24 cellular contexts compared by ENCODE assay signal in the genomic region with DNA sequence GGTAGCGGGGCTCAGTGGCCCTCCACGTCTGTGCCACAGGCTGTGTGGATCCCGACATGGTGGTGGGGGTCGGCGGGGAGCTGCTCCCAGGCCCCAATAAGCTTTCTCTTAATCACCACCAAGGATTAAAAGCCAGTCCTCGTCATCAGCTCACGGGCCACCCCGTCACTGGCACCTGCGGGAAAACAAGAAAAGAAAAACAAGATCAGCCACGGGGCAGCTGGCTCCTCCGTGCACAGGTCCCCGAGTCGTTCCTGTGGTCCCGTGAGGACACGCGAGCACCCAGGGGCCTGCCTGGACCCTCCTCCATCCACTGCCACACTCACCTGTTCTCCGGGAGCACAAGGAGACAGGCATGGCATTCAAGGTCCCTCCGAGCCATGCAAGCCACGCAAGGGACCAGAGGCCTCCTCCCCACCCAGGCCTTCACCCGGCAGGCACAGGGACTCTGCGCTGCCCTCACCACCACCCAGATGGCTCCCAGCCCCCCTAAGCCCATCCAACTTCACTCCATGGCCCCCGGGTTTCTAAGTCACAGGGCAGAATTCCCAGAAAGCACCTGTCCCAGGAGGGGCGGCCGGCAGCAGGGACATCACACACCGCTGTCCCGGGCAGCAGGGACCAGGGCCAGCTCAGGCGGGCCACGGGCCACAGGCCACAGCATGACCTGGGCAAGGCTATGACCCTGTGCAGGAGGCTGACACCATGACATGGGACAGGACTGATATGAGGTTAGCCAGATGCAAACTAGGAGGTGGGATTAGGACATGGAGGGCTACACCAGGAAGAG.
DNase-seq lines count a peak whose midpoint lies in the region; ATAC-seq and TF ChIP-seq lines count a peak whose summit lies in the region.
"Had no signal": no experiment of that assay in that cellular context is flagged by ENCODE, and none has a peak within 500 bp of the region (broad histone marks: within the 10 kb centered on the region; RNA-seq: fewer than 3 reads in every experiment).

No MANE protein-coding gene starts in this region.

- no peak overlapping the region for H4K91ac ChIP-seq in IMR-90 (ENCODE audit: insufficient read depth, low read depth, low read length)

- POLR2A ChIA-PET in Caco-2 (lab: Charles Lee): no interaction called here
- POLR2A ChIA-PET in IMR-90 (lab: Charles Lee; ENCODE audit: unreplicated experiment): no interaction called here

- TF ChIP-seq EP300 in sigmoid colon (IDR thresholded peaks at IDR 0.05): no peak

- H4K5ac ChIP-seq in IMR-90 (ENCODE audit: low read depth, low read length): no peak overlapping the region

- no peaks in the 10 kb centered on the region for H3K27me3 Mint-ChIP-seq in Caco-2 (ENCODE audit: insufficient read depth, unreplicated experiment)
- H3K27me3 Mint-ChIP-seq in effector memory CD8-positive, alpha-beta T cell: no peaks in the 10 kb centered on the region
- H3K27me3 Mint-ChIP-seq: dendritic cell treated with granulocyte-macrophage colony-stimulating factor and Interleukin-4, amounts not matched to agents 40 ng/mL and 50 ng/mL, for 4 days; IgD-negative memory B cell; stimulated activated naive CD8-positive, alpha-beta T cell treated with anti-CD3 and anti-CD28 coated beads, Interleukin-15, amount 100 ng/mL, for 72 hours had no signal

- DNase-seq in Caco-2 (no peak), IMR-90 (no peak), sigmoid colon (no peak), NCI-H2029 treated with DMSO at 0.1 percent for 48 hours (lab: John Stamatoyannopoulos, UW) (no peak), foreskin melanocyte (no peak)
- DNase-seq in effector memory CD8-positive, alpha-beta T cell: no peak
- DNase-seq: activated CD4-positive, alpha-beta T cell treated with anti-CD3 and anti-CD28 coated beads, Interleukin-2, amount 50 U/mL, for 48 hours; activated gamma-delta T cell; adrenal gland; foreskin fibroblast; immature natural killer cell; left ventricle myocardium superior; NCI-H1436 treated with DMSO at 0.1 percent for 48 hours; NCI-H2171; NCI-H526; stimulated activated CD4-positive, alpha-beta T cell treated with anti-CD3 and anti-CD28 coated beads, Interleukin-4, amount 100 ng/mL, for 24 hours; stimulated activated naive CD8-positive, alpha-beta T cell treated with anti-CD3 and anti-CD28 coated beads, Interleukin-15, amount 100 ng/mL, for 72 hours; transverse colon had no signal

- no peak overlapping the region for H3K4ac ChIP-seq in IMR-90 (ENCODE audit: low read depth, low read length)

- no peak overlapping the region for H2BK5ac ChIP-seq in IMR-90 (ENCODE audit: low read depth, low read length, poor library complexity, severe bottlenecking)

- in situ Hi-C loops in IMR-90 (cut with MboI; ENCODE audit: low sequenced_read_pairs): no loop called here

- H3K27ac Mint-ChIP-seq in Caco-2 (ENCODE audit: unreplicated experiment): peak overlapping the region; percentile 61
- peak overlapping the region; percentile 82 to 94 for H3K27ac Mint-ChIP-seq in effector memory CD8-positive, alpha-beta T cell
- H3K27ac Mint-ChIP-seq: dendritic cell treated with granulocyte-macrophage colony-stimulating factor and Interleukin-4, amounts not matched to agents 40 ng/mL and 50 ng/mL, for 4 days; WTC11 had no signal

- peaks cover 29 to 94% of the 10 kb centered on the region in 2 experiments for H3K79me1 ChIP-seq in IMR-90 (ENCODE audit: low read depth in 1 of 2, low read length in 2 of 2)

- no peak overlapping the region for H3K9ac ChIP-seq in IMR-90 (ENCODE audit: low read depth, low read length)

- H3K27me3 ChIP-seq in Caco-2 (replicated peaks; ENCODE audit: control insufficient read depth, insufficient read depth, low read length) (no peaks in the 10 kb centered on the region), IMR-90 (ENCODE audit: control insufficient read depth, insufficient read depth, low read length) (no peaks in the 10 kb centered on the region), sigmoid colon (no peaks in the 10 kb centered on the region)
- H3K27me3 ChIP-seq: adrenal gland, transverse colon had no signal

- BruUV-seq in Caco-2 (replicated peaks; lab: Mats Ljungman, UMichigan) (no TSS peak), IMR-90 (replicated peaks; lab: Mats Ljungman, UMichigan) (no TSS peak)

- H3K27ac ChIP-seq in IMR-90 (ENCODE audit: insufficient read depth, low read length) (no peak overlapping the region), sigmoid colon (peak overlapping the region in 3 of 4 donors; percentile 67 to 81 (median 73))
- H3K27ac ChIP-seq: adrenal gland, transverse colon had no signal

- H3K9me3 Mint-ChIP-seq in Caco-2 (ENCODE audit: unreplicated experiment): no peaks in the 10 kb centered on the region
- H3K9me3 Mint-ChIP-seq in effector memory CD8-positive, alpha-beta T cell: no peaks in the 10 kb centered on the region
- H3K9me3 Mint-ChIP-seq: dendritic cell treated with granulocyte-macrophage colony-stimulating factor and Interleukin-4, amounts not matched to agents 40 ng/mL and 50 ng/mL, for 4 days; IgD-negative memory B cell; immature natural killer cell; stimulated activated naive CD8-positive, alpha-beta T cell treated with anti-CD3 and anti-CD28 coated beads, Interleukin-15, amount 100 ng/mL, for 72 hours; WTC11 had no signal

- H3K4me3 ChIP-seq in Caco-2 (ENCODE audit: low read depth, low read length): no peak overlapping the region
- H3K4me3 ChIP-seq in IMR-90 (ENCODE audit: insufficient read depth, low read depth, low read length): no peak overlapping the region
- H3K4me3 ChIP-seq in sigmoid colon: no peak overlapping the region
- H3K4me3 ChIP-seq: adrenal gland, transverse colon had no signal

- H2BK20ac ChIP-seq in IMR-90 (ENCODE audit: low read depth, low read length): no peak overlapping the region

- H2BK15ac ChIP-seq in IMR-90 (ENCODE audit: low read depth, low read length): no peak overlapping the region

- no peaks in the 10 kb centered on the region for H3K9me3 ChIP-seq in Caco-2
- H3K9me3 ChIP-seq in IMR-90 (ENCODE audit: control insufficient read depth, insufficient read depth, low read length): no peaks in the 10 kb centered on the region
- H3K9me3 ChIP-seq in sigmoid colon: no peaks in the 10 kb centered on the region
- H3K9me3 ChIP-seq: adrenal gland, transverse colon had no signal

- peaks cover 94% of the 10 kb centered on the region for H4K20me1 ChIP-seq in IMR-90 (ENCODE audit: insufficient read depth, low read length)

- dilution Hi-C loops in IMR-90 (cut with HindIII; ENCODE audit: low sequenced_read_pairs, unreplicated experiment): no loop called here

- intact Hi-C loops in Caco-2 (cut with micrococcal nuclease; ENCODE audit: unreplicated experiment) (no loop called here), IMR-90 (cut with micrococcal nuclease) (loop anchor here (5.0 kb wide), 2 partner anchors 108 to 272 kb away; no protein-coding TSS in a partner anchor), sigmoid colon (cut with DNase I) (no loop called here)

- H4K8ac ChIP-seq in IMR-90 (ENCODE audit: low read depth in 2 of 2, low read length in 2 of 2): no peak overlapping the region

- H2AK9ac ChIP-seq in IMR-90 (replicated peaks; ENCODE audit: low read depth, low read length, poor library complexity): no peak overlapping the region

- H2AFZ ChIP-seq in IMR-90 (replicated peaks; ENCODE audit: low read length, poor library complexity): no peak overlapping the region

- H3K56ac ChIP-seq in IMR-90 (ENCODE audit: extremely low read depth, insufficient read depth, low read length): no peak overlapping the region

- peaks cover 27% of the 10 kb centered on the region for H3K4me1 Mint-ChIP-seq in Caco-2 (ENCODE audit: low read depth, unreplicated experiment)
- peaks cover 42 to 52% of the 10 kb centered on the region in 2 donors for H3K4me1 Mint-ChIP-seq in effector memory CD8-positive, alpha-beta T cell (ENCODE audit: low read depth in 2 of 2)

- H2AK5ac ChIP-seq in IMR-90 (ENCODE audit: low read depth, low read length): peak overlapping the region; percentile 50; the same call in 1 of the 2 replicates

- H3K23ac ChIP-seq in IMR-90 (ENCODE audit: low read depth, low read length): no peak overlapping the region

- peaks cover 18% of the 10 kb centered on the region for H3K9me1 ChIP-seq in IMR-90 (ENCODE audit: insufficient read depth, low read length)

- TF ChIP-seq POLR2A in IMR-90 (IDR thresholded peaks at IDR 0.05; ENCODE audit: low read depth, low read length) (no peak), sigmoid colon (IDR thresholded peaks at IDR 0.05) (no peak)

- H3K4me2 ChIP-seq in IMR-90 (ENCODE audit: low read depth, low read length): no peak overlapping the region

- H3K4me1 ChIP-seq in Caco-2 (peaks cover 24% of the 10 kb centered on the region), IMR-90 (ENCODE audit: control insufficient read depth, insufficient read depth, low read length) (peaks cover 26% of the 10 kb centered on the region), sigmoid colon (peaks cover 0 to 79% (median 64%) of the 10 kb centered on the region in 4 donors)

- TF ChIP-seq RAD21 in IMR-90 (IDR thresholded peaks at IDR 0.05; ENCODE audit: low read length): no peak

- H2BK120ac ChIP-seq in IMR-90 (ENCODE audit: low read depth, low read length): no peak overlapping the region

- H3K36me3 ChIP-seq in Caco-2 (ENCODE audit: control insufficient read depth, insufficient read depth, low read length): no peaks in the 10 kb centered on the region
- peaks cover 18% of the 10 kb centered on the region; the same call in 1 of the 2 replicates for H3K36me3 ChIP-seq in IMR-90 (ENCODE audit: control insufficient read depth, insufficient read depth, low read length)
- peaks cover 0 to 27% (median 7%) of the 10 kb centered on the region in 4 donors for H3K36me3 ChIP-seq in sigmoid colon
- H3K36me3 ChIP-seq: transverse colon had no signal

- no peak for TF ChIP-seq CTCF in Caco-2 (IDR thresholded peaks at IDR 0.05; ENCODE audit: insufficient read depth in 1 of 2, low read depth in 1 of 2, low read length in 1 of 2, severe bottlenecking in 1 of 2, unreplicated experiment in 1 of 2)
- no peak for TF ChIP-seq CTCF in IMR-90 (conservative IDR thresholded peaks at IDR 0.05; ENCODE audit: low read depth, low read length)
- TF ChIP-seq CTCF in sigmoid colon (IDR thresholded peaks at IDR 0.05): no peak

- H3K14ac ChIP-seq in IMR-90 (replicated peaks; ENCODE audit: low read depth, low read length): no peak overlapping the region

- peaks cover 15% of the 10 kb centered on the region for H3K36me3 Mint-ChIP-seq in Caco-2 (ENCODE audit: insufficient read depth, unreplicated experiment)
- H3K36me3 Mint-ChIP-seq in effector memory CD8-positive, alpha-beta T cell (ENCODE audit: insufficient read depth): no peaks in the 10 kb centered on the region
- H3K36me3 Mint-ChIP-seq: IgD-negative memory B cell had no signal

- ATAC-seq in IMR-90 (ENCODE audit: low read depth) (no peak), GM21717 (IDR thresholded peaks at IDR 0.05; ENCODE audit: unreplicated experiment) (no peak), GM18520 (IDR thresholded peaks at IDR 0.05; ENCODE audit: unreplicated experiment) (no peak)
- ATAC-seq in effector memory CD8-positive, alpha-beta T cell (replicated peaks): no peak
- ATAC-seq: left ventricle myocardium superior, SK-N-SH treated with all-trans-retinoic acid at 6 μM for 48 hours, WTC11 had no signal

- WGBS in IMR-90 (ENCODE audit: extremely low coverage in 2 of 2, insufficient read length in 1 of 2), 2 experiments: 100% methylated on average over 5 of the region's 28 CpGs; no CpG with 5 or more reads in 1 of the 2 experiments
- 92 to 93% methylated on average over 28 of the region's 28 CpGs for WGBS in sigmoid colon, 2 donors

- CTCF ChIA-PET in Caco-2 (lab: Charles Lee) (no interaction called here), IMR-90 (lab: Yijun Ruan, JAX) (no interaction called here)

- H3K18ac ChIP-seq in IMR-90 (ENCODE audit: low read depth, low read length): no peak overlapping the region

- H3K4me3 Mint-ChIP-seq in Caco-2 (ENCODE audit: unreplicated experiment): no peak overlapping the region
- no peak overlapping the region for H3K4me3 Mint-ChIP-seq in effector memory CD8-positive, alpha-beta T cell
- H3K4me3 Mint-ChIP-seq: dendritic cell treated with granulocyte-macrophage colony-stimulating factor and Interleukin-4, amounts not matched to agents 40 ng/mL and 50 ng/mL, for 4 days; immature natural killer cell; stimulated activated naive CD8-positive, alpha-beta T cell treated with anti-CD3 and anti-CD28 coated beads, Interleukin-15, amount 100 ng/mL, for 72 hours; WTC11 had no signal
